15 cellular contexts compared by ENCODE assay signal in genomic region chr9:124752967-124753366, GRCh38. TPM values are rescaled to one million over a fixed set of nuclear protein-coding genes. Genes with fewer than 3 reads are reported as not detected.
A peak's percentile ranks its signal among the peaks of the same experiment; 100 is the strongest.
DNase-seq lines count a peak whose midpoint lies in the region; ATAC-seq and TF ChIP-seq lines count a peak whose summit lies in the region.
"Had no signal": no experiment of that assay in that cellular context is flagged by ENCODE, and none has a peak within 500 bp of the region (broad histone marks: within the 10 kb centered on the region; RNA-seq: fewer than 3 reads in every experiment).

No MANE protein-coding gene starts in this region.

- H4K20me1 ChIP-seq in SK-N-SH (ENCODE audit: insufficient read depth): no peaks in the 10 kb centered on the region

- H3K36me3 ChIP-seq in SK-N-SH (replicated peaks in 1 of 2; ENCODE audit: control insufficient read depth in 1 of 2, insufficient read depth in 2 of 2, low read length in 1 of 2) (no peaks in the 10 kb centered on the region), upper lobe of right lung (no peaks in the 10 kb centered on the region), MG63 (no peaks in the 10 kb centered on the region)
- H3K36me3 ChIP-seq: right lobe of liver had no signal

- DNase-seq in HCEC 1CT: peak; percentile 81
- DNase-seq in SK-N-SH: peak; percentile 29
- peak; percentile 52 to 75 for DNase-seq in foreskin keratinocyte
- no peak for DNase-seq in upper lobe of right lung
- no peak for DNase-seq in activated T-cell treated with anti-CD3 and anti-CD28 coated beads, Interleukin-2, amount 50 U/mL, for 1 hour
- no peak for DNase-seq in left ventricle myocardium superior
- no peak for DNase-seq in MG63
- DNase-seq: activated CD4-positive, alpha-beta T cell treated with anti-CD3 and anti-CD28 coated beads for 48 hours; activated T-cell treated with anti-CD3 and anti-CD28 coated beads, Interleukin-2, amount 50 U/mL, for 72 hours; amniotic stem cell; COR-L47; islet precursor cell; MV-4-11; right lobe of liver had no signal

- TF ChIP-seq EP300 in SK-N-SH (IDR thresholded peaks at IDR 0.05; ENCODE audit: borderline replicate concordance in 1 of 2, low read depth in 1 of 2, low read length in 1 of 2): 0 out of 4 replicates have a peak, but pooled peaks of 1 of the 2 experiments have one; percentile 52

- H3K4me2 ChIP-seq in SK-N-SH: peak overlapping the region; percentile 35; the same call in 1 of the 2 replicates

- no peaks in the 10 kb centered on the region for H3K9me2 ChIP-seq in SK-N-SH

- intact Hi-C loops in upper lobe of right lung (cut with DNase I): no loop called here
- intact Hi-C loops in left ventricle myocardium superior (cut with micrococcal nuclease): no loop called here

- H3K9me3 ChIP-seq in SK-N-SH (no peaks in the 10 kb centered on the region), upper lobe of right lung (no peaks in the 10 kb centered on the region), MG63 (no peaks in the 10 kb centered on the region)
- H3K9me3 ChIP-seq: right lobe of liver had no signal

- H2AFZ ChIP-seq in SK-N-SH (ENCODE audit: low read depth): no peak overlapping the region

- CTCF ChIA-PET in SK-N-SH (lab: Yijun Ruan, JAX): interaction anchor here (0.9 to 10.3 kb wide), 16 partner anchors 10 to 1351 kb away, joined by 3 to 61 read pairs (median 6); partner anchors contain the start of genes OLFML2A and WDR38

- TF ChIP-seq RAD21 in SK-N-SH (IDR thresholded peaks at IDR 0.05; ENCODE audit: low read length): no peak

- H3K4me3 ChIP-seq in SK-N-SH (ENCODE audit: low read depth in 2 of 2, low read length in 1 of 2) (no peak overlapping the region), upper lobe of right lung (no peak overlapping the region), MG63 (no peak overlapping the region)
- H3K4me3 ChIP-seq: right lobe of liver had no signal

- ATAC-seq in foreskin keratinocyte (peak; percentile 59), upper lobe of right lung (peak; percentile 66), left ventricle myocardium superior (no peak)
- ATAC-seq: activated T-cell treated with anti-CD3 and anti-CD28 coated beads, Interleukin-2, amount 50 U/mL, for 72 hours; right lobe of liver had no signal

- no peak overlapping the region for H3K9ac ChIP-seq in SK-N-SH

- H3K27ac ChIP-seq in SK-N-SH (ENCODE audit: low read depth in 2 of 2, low read length in 1 of 2): peak overlapping the region in 1 of 2 experiments; percentile 78; a peak in 3 of 4 replicates
- H3K27ac ChIP-seq in foreskin keratinocyte: no peak overlapping the region
- no peak overlapping the region for H3K27ac ChIP-seq in upper lobe of right lung
- H3K27ac ChIP-seq: right lobe of liver had no signal

- peaks cover 58% of the 10 kb centered on the region for H3K79me2 ChIP-seq in SK-N-SH (ENCODE audit: insufficient read depth)

- H3F3A ChIP-seq in SK-N-SH (replicated peaks; ENCODE audit: insufficient read depth): peaks cover 25% of the 10 kb centered on the region

- H3K27me3 ChIP-seq in SK-N-SH (ENCODE audit: insufficient read depth) (no peaks in the 10 kb centered on the region), foreskin keratinocyte (peaks cover 5% of the 10 kb centered on the region), upper lobe of right lung (no peaks in the 10 kb centered on the region), MG63 (no peaks in the 10 kb centered on the region)
- H3K27me3 ChIP-seq: right lobe of liver had no signal

- TF ChIP-seq CTCF in SK-N-SH (IDR thresholded peaks at IDR 0.05) (no peak), foreskin keratinocyte (conservative IDR thresholded peaks at IDR 0.05) (no peak), upper lobe of right lung (IDR thresholded peaks at IDR 0.05) (no peak)

- H3K4me1 ChIP-seq in SK-N-SH (ENCODE audit: control insufficient read depth in 1 of 2, insufficient read depth in 2 of 2, low read depth in 1 of 2, low read length in 1 of 2) (peaks cover 3 to 43% of the 10 kb centered on the region in 2 experiments; a peak in 3 of 4 replicates), foreskin keratinocyte (no peaks in the 10 kb centered on the region), upper lobe of right lung (no peaks in the 10 kb centered on the region)

- WGBS in SK-N-SH (ENCODE audit: low lambda C conversion rate): 48% methylated on average over 1 of the region's 1 CpG

- POLR2A ChIA-PET in SK-N-SH (lab: Yijun Ruan, JAX): no interaction called here

TF ChIP-seq in SK-N-SH, 30 proteins besides CTCF, POLR2A, EP300 and RAD21:
- TF ChIP-seq IRF3 (IDR thresholded peaks at IDR 0.05; ENCODE audit: low read depth, low read length): no peak
- peak; percentile 39; the same call in 1 of the 2 replicates for TF ChIP-seq POLR2AphosphoS5 (IDR thresholded peaks at IDR 0.05; ENCODE audit: low read depth, low read length)
- TF ChIP-seq RCOR1 (IDR thresholded peaks at IDR 0.05; ENCODE audit: low read length): no peak; the same call in 1 of the 2 replicates
- no peak for TF ChIP-seq USF1 (IDR thresholded peaks at IDR 0.05; ENCODE audit: borderline replicate concordance, low read depth)
- peak; percentile 40; the same call in 1 of the 2 replicates for TF ChIP-seq RXRA (IDR thresholded peaks at IDR 0.05; ENCODE audit: borderline replicate concordance, low read depth)
- no peak for TF ChIP-seq TAF1 (IDR thresholded peaks at IDR 0.05; ENCODE audit: borderline replicate concordance, low read depth, low read length)
- peak; percentile 50; the same call in 1 of the 2 replicates for TF ChIP-seq FOSL2 (IDR thresholded peaks at IDR 0.05; ENCODE audit: borderline replicate concordance, low read depth)
- TF ChIP-seq GATA2 (CRISPR knock-in tag; IDR thresholded peaks at IDR 0.05): peak; percentile 32; the same call in 1 of the 2 replicates
- TF ChIP-seq YY1 (IDR thresholded peaks at IDR 0.05; ENCODE audit: low read depth): no peak
- peak; percentile 76 for TF ChIP-seq NFIC (IDR thresholded peaks at IDR 0.05; ENCODE audit: borderline replicate concordance)
- 0 out of 2 replicates have a peak, but pooled peaks have one; percentile 54 for TF ChIP-seq MAX (IDR thresholded peaks at IDR 0.05; ENCODE audit: low read depth)
- peak; percentile 75 for TF ChIP-seq PBX3 (IDR thresholded peaks at IDR 0.05)
- TF ChIP-seq TCF12 (IDR thresholded peaks at IDR 0.05): peak; percentile 81
- peak; percentile 76; the same call in 1 of the 2 replicates for TF ChIP-seq TEAD4 (IDR thresholded peaks at IDR 0.05; ENCODE audit: borderline replicate concordance, insufficient read depth)
- no peak for TF ChIP-seq MXI1 (IDR thresholded peaks at IDR 0.05; ENCODE audit: low read depth, low read length)
- TF ChIP-seq JUND (IDR thresholded peaks at IDR 0.05): peak; percentile 72

RNA-seq across cellular contexts. Expression of gene NR6A1, which starts 18.1 kb away (rescaled TPM):
- polyA plus RNA-seq in SK-N-SH (2012; rRNA removed): 1.2 and 1.4 TPM in 2 replicates
- 0.63 and 1.1 TPM in 2 replicates for polyA plus RNA-seq in SK-N-SH (2012; cell fraction: cytosol; rRNA removed)
- 5.8 and 7.7 TPM in 2 replicates for polyA plus RNA-seq in SK-N-SH (2012; cell fraction: nucleus; rRNA removed)
- total RNA-seq in foreskin keratinocyte: 0.68 and 1.0 TPM in 2 replicates
- 0.18 and 0.39 TPM in 2 replicates for polyA plus RNA-seq in foreskin keratinocyte
- total RNA-seq in upper lobe of right lung: 4.0 TPM
- total RNA-seq in left ventricle myocardium superior: 1.9 TPM
- 0.37 and 2.5 TPM in 2 replicates for total RNA-seq in MG63 (2014; rRNA removed; shearing (Covaris generic); ENCODE audit: low replicate concordance)

RNA-seq across cellular contexts. Expression of gene OLFML2A, which starts 24.0 kb away (rescaled TPM):
- polyA plus RNA-seq in SK-N-SH (2012; rRNA removed): 4.8 and 7.7 TPM in 2 replicates
- 4.7 and 6.5 TPM in 2 replicates for polyA plus RNA-seq in SK-N-SH (2012; cell fraction: cytosol; rRNA removed)
- 4.8 and 5.3 TPM in 2 replicates for polyA plus RNA-seq in SK-N-SH (2012; cell fraction: nucleus; rRNA removed)
- total RNA-seq in foreskin keratinocyte: 1.3 and 3.1 TPM in 2 replicates
- polyA plus RNA-seq in foreskin keratinocyte: 0.51 and 1.5 TPM in 2 replicates
- 39.5 TPM for total RNA-seq in upper lobe of right lung
- total RNA-seq in left ventricle myocardium superior: 38.0 TPM
- 0.20 and 1.5 TPM in 2 replicates for total RNA-seq in MG63 (2014; rRNA removed; shearing (Covaris generic); ENCODE audit: low replicate concordance)
- total RNA-seq: activated T-cell treated with anti-CD3 and anti-CD28 coated beads, Interleukin-2, amount 50 U/mL, for 72 hours; HT-29 had no signal

Comparison
In these comparisons a context has a peak if more than half of its experiments do, and no peak if none do; other contexts are left out.
1. DNase-seq: peak in HCEC 1CT (single experiment), SK-N-SH (single experiment) and foreskin keratinocyte (2 of 2); none in upper lobe of right lung (single experiment), activated T-cell treated with anti-CD3 and anti-CD28 coated beads, Interleukin-2, amount 50 U/mL, for 1 hour (single experiment), left ventricle myocardium superior (single experiment) and MG63 (single experiment).